30 cellular contexts compared by ENCODE assay signal in genomic region chr6:22499815-22500214, GRCh38.
"Had no signal": no experiment of that assay in that cellular context is flagged by ENCODE, and none has a peak within 500 bp of the region (broad histone marks: within the 10 kb centered on the region; RNA-seq: fewer than 3 reads in every experiment).

No MANE protein-coding gene starts in this region.

- ATAC-seq: activated CD4-positive, CD25-positive, alpha-beta regulatory T cell treated with anti-CD3 and anti-CD28 coated beads, Interleukin-2, amount 50 U/mL, for 24 hours; activated CD8-positive, alpha-beta T cell treated with anti-CD3 and anti-CD28 coated beads for 36 hours; activated T-cell treated with anti-CD3 and anti-CD28 coated beads, Interleukin-2, amount 50 U/mL, for 4 hours; activated T-helper 17 cell treated with anti-CD3 and anti-CD28 coated beads, Interleukin-2, amount 50 U/mL, for 72 hours; body of pancreas; effector memory CD8-positive, alpha-beta T cell; foreskin keratinocyte; gastrocnemius medialis; heart left ventricle; T-helper 17 cell had no signal

- DNase-seq: activated B cell treated with CpG ODN at 0.5 μM for 24 hours; activated CD4-positive, alpha-beta T cell treated with anti-CD3 and anti-CD28 coated beads for 48 hours; activated CD4-positive, alpha-beta T cell treated with anti-CD3 and anti-CD28 coated beads, Interleukin-2, amount 50 U/mL, for 1 hour; activated CD4-positive, alpha-beta T cell treated with anti-CD3 and anti-CD28 coated beads, Interleukin-2, amount 50 U/mL, for 48 hours; activated CD8-positive, alpha-beta memory T cell treated with anti-CD3 and anti-CD28 coated beads for 24 hours; activated CD8-positive, alpha-beta T cell treated with anti-CD3 and anti-CD28 coated beads for 36 hours; activated effector memory CD4-positive, alpha-beta T cell treated with Interleukin-2 at 50 U/mL for 16 hours; activated gamma-delta T cell treated with Interleukin-2 at 50 U/mL for 16 hours; activated naive CD4-positive, alpha-beta T cell treated with anti-CD3 and anti-CD28 coated beads, Interleukin-2, amount 50 U/mL, for 16 hours; activated naive CD4-positive, alpha-beta T cell treated with Interleukin-2 at 50 U/mL for 16 hours; activated T-cell treated with anti-CD3 and anti-CD28 coated beads, Interleukin-2, amount 50 U/mL, for 4 hours; adrenal gland; amygdala; aorta; body of pancreas; caudate nucleus; cortex of kidney; dermis blood vessel endothelial cell; effector CD4-positive, alpha-beta T cell; effector memory CD8-positive, alpha-beta T cell; erythroblast; foreskin keratinocyte; gastrocnemius medialis; glutamatergic neuron; heart left ventricle; T-helper 17 cell; T1000; WERI-Rb-1 had no signal
